In genomic region chr2:218993345-218994315, GRCh38 we compare ENCODE assay signal across 8 cellular contexts. TPM values are rescaled to one million over a fixed set of nuclear protein-coding genes. Genes with fewer than 3 reads are reported as not detected.
DNase-seq lines count a peak whose midpoint lies in the region; ATAC-seq and TF ChIP-seq lines count a peak whose summit lies in the region.

CRYBA2 (minus strand) TSS chr2:218993422; CDS start chr2:218993176, 246 bp downstream.

- peaks cover 42% of the 10 kb centered on the region for H3K27me3 Mint-ChIP-seq in activated naive CD8-positive, alpha-beta T cell
- peaks cover 94% of the 10 kb centered on the region for H3K27me3 Mint-ChIP-seq in activated naive CD8-positive, alpha-beta T cell treated with anti-CD3 and anti-CD28 coated beads for 36 hours
- peaks cover 87% of the 10 kb centered on the region for H3K27me3 Mint-ChIP-seq in activated T-helper 1 cell treated with anti-CD3 and anti-CD28 coated beads, Interleukin-12 subunit alpha, Interleukin-12 subunit beta, Interleukin-2, Interleukin-4 antibody, amounts not matched to agents 30 ng/mL and 10 ng/mL and 1 ng/mL, durations not matched to agents 14 hours and 24 hours and 36 hours (ENCODE audit: insufficient read depth)

- H3K4me3 ChIP-seq in WI38 (ENCODE audit: low read depth, low read length) (peak within 1 kb of the TSS; percentile 42), upper lobe of right lung (peak within 1 kb of the TSS; percentile 35)

- H3K27ac ChIP-seq in upper lobe of right lung = no peak within 1 kb of the TSS

- H3K4me3 Mint-ChIP-seq in activated naive CD8-positive, alpha-beta T cell = peak within 1 kb of the TSS; percentile 42
- no peak within 1 kb of the TSS for H3K4me3 Mint-ChIP-seq in activated naive CD8-positive, alpha-beta T cell treated with anti-CD3 and anti-CD28 coated beads for 36 hours
- H3K4me3 Mint-ChIP-seq in activated T-helper 1 cell treated with anti-CD3 and anti-CD28 coated beads, Interleukin-12 subunit alpha, Interleukin-12 subunit beta, Interleukin-2, Interleukin-4 antibody, amounts not matched to agents 30 ng/mL and 10 ng/mL and 1 ng/mL, durations not matched to agents 14 hours and 24 hours and 36 hours = no peak within 1 kb of the TSS

- H3K27me3 ChIP-seq in upper lobe of right lung = peaks cover 84% of the 10 kb centered on the region

- H3K36me3 ChIP-seq in upper lobe of right lung = no peaks in the 10 kb centered on the region

- intact Hi-C loops in left colon (cut with DNase I, micrococcal nuclease) = no loop called here
- intact Hi-C loops in upper lobe of right lung (cut with DNase I) = no loop called here
- intact Hi-C loops in activated T-helper 1 cell treated with anti-CD3 and anti-CD28 coated beads, Interleukin-12 subunit alpha, Interleukin-12 subunit beta, Interleukin-2, Interleukin-4 antibody, amounts not matched to agents 30 ng/mL and 10 ng/mL and 1 ng/mL, durations not matched to agents 14 hours and 24 hours and 36 hours (cut with micrococcal nuclease) = loop anchor here (1.0 kb wide), 1 partner anchor 10 kb away; no protein-coding TSS in a partner anchor

- no peaks in the 10 kb centered on the region for H3K9me3 Mint-ChIP-seq in activated naive CD8-positive, alpha-beta T cell (ENCODE audit: low read depth)
- H3K9me3 Mint-ChIP-seq in activated naive CD8-positive, alpha-beta T cell treated with anti-CD3 and anti-CD28 coated beads for 36 hours = no peaks in the 10 kb centered on the region
- no peaks in the 10 kb centered on the region for H3K9me3 Mint-ChIP-seq in activated T-helper 1 cell treated with anti-CD3 and anti-CD28 coated beads, Interleukin-12 subunit alpha, Interleukin-12 subunit beta, Interleukin-2, Interleukin-4 antibody, amounts not matched to agents 30 ng/mL and 10 ng/mL and 1 ng/mL, durations not matched to agents 14 hours and 24 hours and 36 hours

- TF ChIP-seq CTCF in WI38 (IDR thresholded peaks at IDR 0.05; ENCODE audit: low read depth, low read length) (no peak; the same call in 1 of the 2 replicates), upper lobe of right lung (IDR thresholded peaks at IDR 0.05) (no peak)

- no peak for DNase-seq in activated naive CD8-positive, alpha-beta T cell treated with anti-CD3 and anti-CD28 coated beads for 36 hours
- no peak for DNase-seq in left colon
- peak; percentile 66 for DNase-seq in upper lobe of right lung
- DNase-seq in activated T-helper 1 cell treated with anti-CD3 and anti-CD28 coated beads, Interleukin-12 subunit alpha, Interleukin-12 subunit beta, Interleukin-2, Interleukin-4 antibody, amounts not matched to agents 30 ng/mL and 10 ng/mL and 1 ng/mL, durations not matched to agents 14 hours and 24 hours and 36 hours (ENCODE audit: low spot score) = no peak
- DNase-seq in iPS-NIHi11 (ENCODE audit: low spot score) = no peak

- H3K36me3 Mint-ChIP-seq in activated naive CD8-positive, alpha-beta T cell = no peaks in the 10 kb centered on the region
- H3K36me3 Mint-ChIP-seq in activated naive CD8-positive, alpha-beta T cell treated with anti-CD3 and anti-CD28 coated beads for 36 hours = no peaks in the 10 kb centered on the region
- H3K36me3 Mint-ChIP-seq in activated T-helper 1 cell treated with anti-CD3 and anti-CD28 coated beads, Interleukin-12 subunit alpha, Interleukin-12 subunit beta, Interleukin-2, Interleukin-4 antibody, amounts not matched to agents 30 ng/mL and 10 ng/mL and 1 ng/mL, durations not matched to agents 14 hours and 24 hours and 36 hours (ENCODE audit: low read depth) = no peaks in the 10 kb centered on the region

- H3K9me3 ChIP-seq in upper lobe of right lung = no peaks in the 10 kb centered on the region

- peaks cover 9% of the 10 kb centered on the region for H3K4me1 Mint-ChIP-seq in activated naive CD8-positive, alpha-beta T cell (ENCODE audit: low read depth)
- peaks cover 2% of the 10 kb centered on the region for H3K4me1 Mint-ChIP-seq in activated naive CD8-positive, alpha-beta T cell treated with anti-CD3 and anti-CD28 coated beads for 36 hours
- H3K4me1 Mint-ChIP-seq in activated T-helper 1 cell treated with anti-CD3 and anti-CD28 coated beads, Interleukin-12 subunit alpha, Interleukin-12 subunit beta, Interleukin-2, Interleukin-4 antibody, amounts not matched to agents 30 ng/mL and 10 ng/mL and 1 ng/mL, durations not matched to agents 14 hours and 24 hours and 36 hours (ENCODE audit: low read depth) = no peaks in the 10 kb centered on the region

- no peak within 1 kb of the TSS for H3K27ac Mint-ChIP-seq in activated naive CD8-positive, alpha-beta T cell
- H3K27ac Mint-ChIP-seq in activated naive CD8-positive, alpha-beta T cell treated with anti-CD3 and anti-CD28 coated beads for 36 hours = no peak within 1 kb of the TSS
- no peak within 1 kb of the TSS for H3K27ac Mint-ChIP-seq in activated T-helper 1 cell treated with anti-CD3 and anti-CD28 coated beads, Interleukin-12 subunit alpha, Interleukin-12 subunit beta, Interleukin-2, Interleukin-4 antibody, amounts not matched to agents 30 ng/mL and 10 ng/mL and 1 ng/mL, durations not matched to agents 14 hours and 24 hours and 36 hours

- ATAC-seq in left colon (peak; percentile 13), upper lobe of right lung (peak; percentile 2), GM18511 (IDR thresholded peaks at IDR 0.05; ENCODE audit: unreplicated experiment) (no peak)

- peaks cover 20% of the 10 kb centered on the region for H3K4me1 ChIP-seq in upper lobe of right lung

RNA-seq across cellular contexts. Expression of gene CRYBA2, which starts in this region (rescaled TPM):
- not detected for total RNA-seq in activated naive CD8-positive, alpha-beta T cell treated with anti-CD3 and anti-CD28 coated beads for 36 hours
- 1 to 10 TPM; 4.1 to 6.9 TPM for total RNA-seq in left colon
- total RNA-seq in upper lobe of right lung = not detected
- total RNA-seq in activated T-helper 1 cell treated with anti-CD3 and anti-CD28 coated beads, Interleukin-12 subunit alpha, Interleukin-12 subunit beta, Interleukin-2, Interleukin-4 antibody, amounts not matched to agents 30 ng/mL and 10 ng/mL and 1 ng/mL, durations not matched to agents 14 hours and 24 hours and 36 hours = 0.36 TPM in 1 of 2 replicates, not detected in the other

Comparison
In these comparisons a context has a peak if more than half of its experiments do, and no peak if none do; other contexts are left out.
1. Peak in DNase-seq, ATAC-seq and H3K4me3 ChIP-seq in upper lobe of right lung; RNA of the gene not detected or under 1 TPM.